Comparison of ENCODE assay signal across 8 cellular contexts in the genomic region with DNA sequence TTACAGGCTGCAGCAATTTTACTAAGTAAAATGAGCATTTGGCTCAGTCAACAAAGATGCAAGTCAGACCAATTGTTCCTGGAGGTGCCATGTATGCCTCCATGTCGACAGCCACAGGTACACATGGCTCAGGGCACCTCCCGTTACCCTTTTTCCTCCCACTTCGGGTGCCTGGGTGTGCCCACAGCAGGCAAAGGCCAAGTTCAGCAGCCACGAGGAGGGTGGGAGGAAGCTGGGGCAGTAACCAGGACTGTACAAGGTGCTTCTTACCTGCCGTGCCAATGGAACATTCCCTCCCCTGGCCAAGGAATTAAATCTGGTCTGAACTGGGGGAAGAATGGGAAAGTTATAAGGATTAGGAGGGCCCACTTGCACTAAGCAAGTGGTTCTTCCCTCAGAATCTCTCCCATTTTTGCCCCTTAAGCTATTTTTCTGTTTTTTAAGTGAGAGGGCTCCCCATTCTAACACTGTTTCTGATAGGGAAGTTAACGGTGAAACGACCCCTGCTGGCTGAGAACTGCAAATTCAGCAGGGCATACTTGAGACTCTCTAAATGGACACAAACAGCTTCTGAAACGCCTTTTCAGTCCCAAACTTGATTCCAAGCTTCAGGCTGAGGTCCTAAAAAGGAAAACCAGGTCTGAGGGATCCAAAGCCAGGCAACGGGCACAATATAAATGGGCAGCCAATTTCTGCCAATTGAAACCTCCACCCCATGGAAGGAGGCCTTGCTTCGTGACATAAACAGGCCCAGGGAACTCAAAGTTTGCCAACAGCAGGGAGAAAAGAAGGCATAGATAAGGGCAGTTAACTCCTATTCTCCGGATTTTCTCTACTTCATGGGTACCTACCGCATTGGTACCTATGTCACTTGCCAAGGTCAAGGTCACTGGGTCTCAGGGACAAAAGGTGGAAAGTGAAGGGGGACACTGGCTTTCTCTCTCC. TPM values are rescaled to one million over a fixed set of nuclear protein-coding genes. Genes with fewer than 3 reads are reported as not detected.
DNase-seq lines count a peak whose midpoint lies in the region; ATAC-seq, FAIRE-seq and TF ChIP-seq lines count a peak whose summit lies in the region.

No MANE protein-coding gene starts in this region.

- peak overlapping the region; percentile 81 to 82 for H3K4me3 Mint-ChIP-seq in effector memory CD8-positive, alpha-beta T cell

- peak; percentile 38 for DNase-seq in A172 (ENCODE audit: low spot score)
- no peak for DNase-seq in GM12891 (ENCODE audit: insufficient read length, low spot score)
- DNase-seq in NCI-H226, result peak; percentile 28
- peak; percentile 63 to 66 for DNase-seq in activated CD4-positive, alpha-beta T cell treated with anti-CD3 and anti-CD28 coated beads, Interleukin-2, amount 50 U/mL, for 4 hours
- peak; percentile 66 to 68 (median 67) for DNase-seq in effector memory CD8-positive, alpha-beta T cell
- peak; percentile 61 for DNase-seq in myocyte (ENCODE audit: low read depth)
- peak; percentile 58 for DNase-seq in stomach
- DNase-seq in SHP77 treated with DMSO at 0.1 percent for 48 hours (lab: John Stamatoyannopoulos, UW), result no peak

- no peaks in the 10 kb centered on the region for H3K27me3 Mint-ChIP-seq in effector memory CD8-positive, alpha-beta T cell

- TF ChIP-seq EP300 in stomach (IDR thresholded peaks at IDR 0.05), result no peak

- no peaks in the 10 kb centered on the region for H3K36me3 ChIP-seq in stomach

- peak; percentile 91 for ATAC-seq in effector memory CD8-positive, alpha-beta T cell (replicated peaks)

- peaks cover 4% of the 10 kb centered on the region for H3K36me3 Mint-ChIP-seq in effector memory CD8-positive, alpha-beta T cell (ENCODE audit: insufficient read depth)

- H3K27ac ChIP-seq in stomach, result peak overlapping the region in 3 of 5 donors; percentile 28 to 44 (median 35)

- 38 to 50% (median 41%) methylated on average over 12 of the region's 12 CpGs for WGBS in stomach, 5 donors

- TF ChIP-seq CTCF in stomach (IDR thresholded peaks at IDR 0.05), result peak in 5 of 7 experiments; percentile 68 to 82 (median 76)

- H3K27me3 ChIP-seq in stomach, result no peaks in the 10 kb centered on the region

- H3K9me3 Mint-ChIP-seq in effector memory CD8-positive, alpha-beta T cell, result no peaks in the 10 kb centered on the region

- H3K4me1 Mint-ChIP-seq in effector memory CD8-positive, alpha-beta T cell (ENCODE audit: low read depth in 2 of 2), result peaks cover 32 to 44% of the 10 kb centered on the region in 2 donors

- no peaks in the 10 kb centered on the region for H3K9me3 ChIP-seq in stomach

- intact Hi-C loops in stomach (cut with DNase I; ENCODE audit: low total_unique reads), result loop anchor here (5.0 kb wide), 1 partner anchor 71 kb away; no protein-coding TSS in a partner anchor

- TF ChIP-seq POLR2A in GM12891 (IDR thresholded peaks at IDR 0.05; ENCODE audit: low read depth, low read length), result no peak
- no peak for TF ChIP-seq POLR2A in stomach (IDR thresholded peaks at IDR 0.05)

- H3K4me1 ChIP-seq in stomach, result peaks cover 0 to 14% (median 2%) of the 10 kb centered on the region in 4 donors

- no peak overlapping the region for H3K4me3 ChIP-seq in stomach

- peak; percentile 94 for FAIRE-seq in GM12891 (lab: Jason Lieb, UNC)

- peak overlapping the region; percentile 93 to 97 for H3K27ac Mint-ChIP-seq in effector memory CD8-positive, alpha-beta T cell

TF ChIP-seq in GM12891, 5 proteins besides CTCF, POLR2A, EP300 and RAD21:
- TF ChIP-seq PAX5 (IDR thresholded peaks at IDR 0.05; ENCODE audit: insufficient read depth, low read length, severe bottlenecking) (no peak), POU2F2 (IDR thresholded peaks at IDR 0.05; ENCODE audit: low read depth, low read length) (no peak), TAF1 (IDR thresholded peaks at IDR 0.05; ENCODE audit: low read depth, low read length) (no peak), POLR2AphosphoS5 (IDR thresholded peaks at IDR 0.05; ENCODE audit: low read depth, low read length) (no peak), SPI1 (IDR thresholded peaks at IDR 0.05; ENCODE audit: low read depth, low read length) (no peak)

RNA-seq across cellular contexts. Expression of gene CLECL1, which starts 24.8 kb away (rescaled TPM):
- not detected in 2 replicates for total RNA-seq in A172 (2014; rRNA removed; shearing (Covaris generic))
- 24.6 TPM for polyA plus RNA-seq in GM12891 (2012; ENCODE audit: low read depth, missing spikeins)
- total RNA-seq in myocyte (not detected in 2 replicates), stomach (1 to 10 TPM in 1 of 5 donors, not detected in 4; 1.7 TPM)
- not detected for polyA plus RNA-seq in myocyte (2012)
- polyA plus RNA-seq in stomach, result 1 to 10 TPM in 2 of 3 donors, not detected in 1; 1.0 to 3.5 TPM

RNA-seq across cellular contexts. Expression of gene CLEC2D, which starts 38.6 kb away (rescaled TPM):
- 0.62 and 0.69 TPM in 2 replicates for total RNA-seq in A172 (2014; rRNA removed; shearing (Covaris generic))
- 29.9 TPM for polyA plus RNA-seq in GM12891 (2012; ENCODE audit: low read depth, missing spikeins)
- total RNA-seq in myocyte, result 4.2 and 6.6 TPM in 2 replicates
- polyA plus RNA-seq in myocyte (2012), result 7.6 TPM
- total RNA-seq in stomach, result 10 to 100 TPM in 4 of 5 donors, not detected in 1; 21.1 to 90.2 (median 32.0) TPM
- 1 to 10 TPM; 2.2 to 6.4 (median 5.1) TPM for polyA plus RNA-seq in stomach

RNA-seq across cellular contexts. Expression of gene CD69, which starts 52.6 kb away (rescaled TPM):
- not detected in 2 replicates for total RNA-seq in A172 (2014; rRNA removed; shearing (Covaris generic))
- 23.7 TPM for polyA plus RNA-seq in GM12891 (2012; ENCODE audit: low read depth, missing spikeins)
- total RNA-seq in myocyte, result not detected in 2 replicates
- not detected for polyA plus RNA-seq in myocyte (2012)
- total RNA-seq in stomach, result 10 to 100 TPM in 2 of 5 donors, 1 to 10 TPM in 2, not detected in 1; 2.2 to 15.4 (median 10.0) TPM
- polyA plus RNA-seq in stomach, result 1 to 10 TPM; 2.1 to 3.4 (median 2.9) TPM

Comparison
In these comparisons a context has a peak if more than half of its experiments do, and no peak if none do; other contexts are left out.
1. DNase-seq: peak in A172 (single experiment), NCI-H226 (single experiment), activated CD4-positive, alpha-beta T cell treated with anti-CD3 and anti-CD28 coated beads, Interleukin-2, amount 50 U/mL, for 4 hours (2 of 2), effector memory CD8-positive, alpha-beta T cell (3 of 3), myocyte (single experiment) and stomach (single experiment); none in GM12891 (single experiment) and SHP77 treated with DMSO at 0.1 percent for 48 hours (single experiment).